20 cellular contexts compared by ENCODE assay signal in the genomic region with DNA sequence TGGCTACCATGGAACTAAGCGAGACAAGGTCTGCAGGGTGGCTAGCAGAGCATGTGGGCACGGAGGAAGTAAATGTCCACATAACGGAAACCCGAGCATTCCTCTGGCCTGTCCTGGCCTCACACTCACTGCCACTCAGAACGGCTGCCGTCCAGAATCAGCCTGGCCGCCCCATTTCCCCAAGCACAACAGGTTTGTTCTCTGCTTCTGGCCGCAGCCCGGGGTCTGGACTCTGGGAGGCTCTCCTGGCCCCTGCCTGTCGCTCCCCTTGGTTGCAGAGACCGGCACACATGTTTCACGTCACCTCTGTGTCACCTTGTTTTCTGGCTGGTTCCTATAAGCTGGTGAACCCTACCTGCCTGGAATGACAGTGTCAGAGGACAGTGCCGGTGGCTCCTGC.
"Had no signal": no experiment of that assay in that cellular context is flagged by ENCODE, and none has a peak within 500 bp of the region (broad histone marks: within the 10 kb centered on the region; RNA-seq: fewer than 3 reads in every experiment).

No MANE protein-coding gene starts in this region.

- DNase-seq: central memory CD4-positive, alpha-beta T cell; cortex of kidney; dorsolateral prefrontal cortex; effector memory CD4-positive, alpha-beta T cell; esophagus squamous epithelium; foreskin fibroblast; immature natural killer cell; left cardiac atrium; left ventricle myocardium inferior; mesendoderm; naive B cell; occipital lobe; stimulated activated CD4-positive, alpha-beta T cell treated with anti-CD3 and anti-CD28 coated beads, Interleukin-2, amount 100 ng/mL, for 48 hours; stimulated activated naive CD4-positive, alpha-beta T cell treated with Interleukin-2 at 50 U/mL for 16 hours had no signal

- H3K9me3 Mint-ChIP-seq: immature natural killer cell, naive B cell, nephron had no signal

- H3K36me3 Mint-ChIP-seq: immature natural killer cell, naive B cell had no signal

- H3K27ac Mint-ChIP-seq: immature natural killer cell, naive B cell had no signal

- H3K9me3 ChIP-seq: esophagus squamous epithelium, left ventricle myocardium inferior, tibial nerve had no signal

- H3K4me2 ChIP-seq: smooth muscle cell had no signal

- H3K4me3 Mint-ChIP-seq: immature natural killer cell, naive B cell, nephron had no signal

- H3K4me3 ChIP-seq: dorsolateral prefrontal cortex, esophagus squamous epithelium, left ventricle myocardium inferior, lung, smooth muscle cell, tibial nerve had no signal

- ATAC-seq: left cardiac atrium had no signal

- H3K27ac ChIP-seq: dorsolateral prefrontal cortex, epithelial cell of prostate, esophagus squamous epithelium, left ventricle myocardium inferior had no signal

- FAIRE-seq: keratinocyte had no signal

- H3K27me3 ChIP-seq: tibial nerve had no signal

- H3K36me3 ChIP-seq: esophagus squamous epithelium, left ventricle myocardium inferior, tibial nerve had no signal

- H3K4me1 Mint-ChIP-seq: immature natural killer cell, naive B cell had no signal
